In genomic region chr2:169732075-169732474, GRCh38 we compare ENCODE assay signal across 32 cellular contexts. TPM values are rescaled to one million over a fixed set of nuclear protein-coding genes. Genes with fewer than 3 reads are reported as not detected.
DNase-seq lines count a peak whose midpoint lies in the region; TF ChIP-seq lines count a peak whose summit lies in the region.
"Had no signal": no experiment of that assay in that cellular context is flagged by ENCODE, and none has a peak within 500 bp of the region (broad histone marks: within the 10 kb centered on the region; RNA-seq: fewer than 3 reads in every experiment).

No MANE protein-coding gene starts in this region.

- H3K27me3 Mint-ChIP-seq in T-helper 2 cell treated with Interferon-gamma antibody and Interleukin-4, amounts not matched to agents 5 μg/mL and 100 μg/mL, for 36 hours (ENCODE audit: low read depth), result peaks cover 34% of the 10 kb centered on the region
- H3K27me3 Mint-ChIP-seq in endothelial cell (ENCODE audit: unreplicated experiment), result peaks cover 6% of the 10 kb centered on the region
- H3K27me3 Mint-ChIP-seq in progenitor cell of endocrine pancreas, result peaks cover 8% of the 10 kb centered on the region

- in situ Hi-C loops in GM13976 (cut with MboI; ENCODE audit: low sequenced_read_pairs, unreplicated experiment), result no loop called here

- no peaks in the 10 kb centered on the region for H3K36me3 Mint-ChIP-seq in T-helper 2 cell treated with Interferon-gamma antibody and Interleukin-4, amounts not matched to agents 5 μg/mL and 100 μg/mL, for 36 hours (ENCODE audit: low read depth)
- H3K36me3 Mint-ChIP-seq in endothelial cell (ENCODE audit: low read depth, unreplicated experiment) (no peaks in the 10 kb centered on the region), progenitor cell of endocrine pancreas (ENCODE audit: insufficient read depth) (no peaks in the 10 kb centered on the region)

- TF ChIP-seq CTCF in endothelial cell (IDR thresholded peaks at IDR 0.05; ENCODE audit: unreplicated experiment) (no peak), progenitor cell of endocrine pancreas (IDR thresholded peaks at IDR 0.05; ENCODE audit: unreplicated experiment) (no peak), GM13976 (IDR thresholded peaks at IDR 0.05; ENCODE audit: borderline replicate concordance, control extremely low read depth, extremely low read depth, insufficient read depth, missing control alignments) (no peak)

- peaks cover 11% of the 10 kb centered on the region for H3K4me1 Mint-ChIP-seq in T-helper 2 cell treated with Interferon-gamma antibody and Interleukin-4, amounts not matched to agents 5 μg/mL and 100 μg/mL, for 36 hours (ENCODE audit: low read depth)
- H3K4me1 Mint-ChIP-seq in endothelial cell (ENCODE audit: unreplicated experiment), result peaks cover 26% of the 10 kb centered on the region
- peaks cover 24% of the 10 kb centered on the region for H3K4me1 Mint-ChIP-seq in progenitor cell of endocrine pancreas (ENCODE audit: low read depth)

- no peaks in the 10 kb centered on the region for H3K9me3 Mint-ChIP-seq in T-helper 2 cell treated with Interferon-gamma antibody and Interleukin-4, amounts not matched to agents 5 μg/mL and 100 μg/mL, for 36 hours
- H3K9me3 Mint-ChIP-seq in endothelial cell (ENCODE audit: unreplicated experiment), result no peaks in the 10 kb centered on the region
- no peaks in the 10 kb centered on the region for H3K9me3 Mint-ChIP-seq in progenitor cell of endocrine pancreas (ENCODE audit: low read depth)
- H3K9me3 Mint-ChIP-seq: naive thymus-derived CD4-positive, alpha-beta T cell had no signal

- no peak overlapping the region for H3K27ac Mint-ChIP-seq in T-helper 2 cell treated with Interferon-gamma antibody and Interleukin-4, amounts not matched to agents 5 μg/mL and 100 μg/mL, for 36 hours
- H3K27ac Mint-ChIP-seq in endothelial cell (ENCODE audit: unreplicated experiment) (no peak overlapping the region), progenitor cell of endocrine pancreas (peak overlapping the region; percentile 68)
- H3K27ac Mint-ChIP-seq: naive thymus-derived CD4-positive, alpha-beta T cell had no signal

- peak overlapping the region; percentile 4 for H3K4me3 Mint-ChIP-seq in T-helper 2 cell treated with Interferon-gamma antibody and Interleukin-4, amounts not matched to agents 5 μg/mL and 100 μg/mL, for 36 hours
- H3K4me3 Mint-ChIP-seq in endothelial cell (ENCODE audit: unreplicated experiment), result peak overlapping the region; percentile 59
- peak overlapping the region; percentile 49 for H3K4me3 Mint-ChIP-seq in progenitor cell of endocrine pancreas (ENCODE audit: low read depth)

- no peak for DNase-seq in T-helper 2 cell treated with Interferon-gamma antibody and Interleukin-4, amounts not matched to agents 5 μg/mL and 100 μg/mL, for 36 hours (ENCODE audit: low spot score)
- DNase-seq in T-helper 2 cell (no peak), NCI-H82 (lab: John Stamatoyannopoulos, UW) (peak; percentile 69), endothelial cell (ENCODE audit: low spot score) (no peak), progenitor cell of endocrine pancreas (ENCODE audit: low spot score, unreplicated experiment) (no peak), SK-N-DZ (ENCODE audit: low spot score) (no peak), NCI-H2227 (lab: John Stamatoyannopoulos, UW; ENCODE audit: unreplicated experiment) (no peak), GM13976 (ENCODE audit: low spot score) (no peak)
- DNase-seq: activated CD4-positive, alpha-beta T cell treated with anti-CD3 and anti-CD28 coated beads, Interleukin-2, amount 50 U/mL, for 48 hours; activated CD8-positive, alpha-beta memory T cell treated with anti-CD3 and anti-CD28 coated beads, Interleukin-2, amount 50 U/mL, for 4 hours; activated gamma-delta T cell treated with Interleukin-2 at 50 U/mL for 16 hours; adrenal gland; colonic mucosa; effector memory CD4-positive, alpha-beta T cell; foreskin melanocyte; hippocampal formation; left lung; NCI-H146; NCI-H2171; NCI-H524 treated with DMSO at 0.1 percent for 48 hours; sigmoid colon; stimulated activated naive CD8-positive, alpha-beta T cell treated with anti-CD3 and anti-CD28 coated beads, Interleukin-15, Interleukin-2, amounts not matched to agents 100 U/mL and 50 U/mL, for 24 hours; thyroid gland; WERI-Rb-1 had no signal

RNA-seq across cellular contexts. Expression of gene KLHL23, which starts 1.6 kb away (rescaled TPM):
- total RNA-seq in endothelial cell (ENCODE audit: unreplicated experiment) (22.1 TPM), progenitor cell of endocrine pancreas (50.1 and 56.9 TPM in 2 replicates)
- polyA plus RNA-seq in SK-N-DZ (2014; cell fraction: cytosol; rRNA removed), result 62.3 and 65.3 TPM in 2 replicates
- polyA plus RNA-seq in SK-N-DZ (2014; cell fraction: nucleus; rRNA removed), result 19.6 and 36.5 TPM in 2 replicates

RNA-seq across cellular contexts. Expression of gene PHOSPHO2, which starts 37.8 kb away (rescaled TPM):
- total RNA-seq in endothelial cell (ENCODE audit: unreplicated experiment) (10.5 TPM), progenitor cell of endocrine pancreas (13.5 and 17.3 TPM in 2 replicates)
- polyA plus RNA-seq in SK-N-DZ (2014; cell fraction: cytosol; rRNA removed), result 16.3 and 17.1 TPM in 2 replicates
- polyA plus RNA-seq in SK-N-DZ (2014; cell fraction: nucleus; rRNA removed), result 12.4 and 15.1 TPM in 2 replicates

RNA-seq across cellular contexts. Expression of gene CFAP210, which starts 37.9 kb away (rescaled TPM):
- total RNA-seq in endothelial cell (ENCODE audit: unreplicated experiment) (0.41 TPM), progenitor cell of endocrine pancreas (1.2 and 1.6 TPM in 2 replicates)
- polyA plus RNA-seq in SK-N-DZ (2014; cell fraction: cytosol; rRNA removed), result 0.07 and 0.09 TPM in 2 replicates
- 0.12 and 0.44 TPM in 2 replicates for polyA plus RNA-seq in SK-N-DZ (2014; cell fraction: nucleus; rRNA removed)
- total RNA-seq: A172; adrenal gland; colonic mucosa; Daoy; esophagus mucosa; H4; mesenteric fat pad; sigmoid colon; SJCRH30; T-helper 1 cell treated with Interleukin-12 subunit alpha and Interleukin-12 subunit beta and Interleukin-4 antibody, amounts not matched to agents 30 ng/mL and 1 ng/mL, for 36 hours had no signal
- polyA plus RNA-seq: naive thymus-derived CD4-positive, alpha-beta T cell had no signal

Comparison
In these comparisons a context has a peak if more than half of its experiments do, and no peak if none do; other contexts are left out.
1. H3K4me3 Mint-ChIP-seq: peak in every context shown above with its lines; median percentile 59 in endothelial cell; 49 in progenitor cell of endocrine pancreas; 4 in T-helper 2 cell treated with Interferon-gamma antibody and Interleukin-4, amounts not matched to agents 5 μg/mL and 100 μg/mL, for 36 hours.